10 cellular contexts compared by ENCODE assay signal in genomic region chr7:132930881-132931280, GRCh38.
DNase-seq lines count a peak whose midpoint lies in the region; ATAC-seq, FAIRE-seq and TF ChIP-seq lines count a peak whose summit lies in the region.
"Had no signal": no experiment of that assay in that cellular context is flagged by ENCODE, and none has a peak within 500 bp of the region (broad histone marks: within the 10 kb centered on the region; RNA-seq: fewer than 3 reads in every experiment).

No MANE protein-coding gene starts in this region.

- H3K4me3 ChIP-seq in astrocyte of the spinal cord (ENCODE audit: low read depth, low read length) (no peak overlapping the region), gastrocnemius medialis (no peak overlapping the region)
- H3K4me3 ChIP-seq: Peyer's patch had no signal

- intact Hi-C loops in left colon (cut with DNase I, micrococcal nuclease), result no loop called here
- intact Hi-C loops in gastrocnemius medialis (cut with DNase I; ENCODE audit: low total_unique reads), result no loop called here

- in situ Hi-C loops in astrocyte of the spinal cord (cut with HindIII; ENCODE audit: low sequenced_read_pairs), result no loop called here
- in situ Hi-C loops in gastrocnemius medialis (cut with MboI; ENCODE audit: low sequenced_read_pairs in 4 of 4), result no loop called here

- no peaks in the 10 kb centered on the region for H3K9me3 ChIP-seq in gastrocnemius medialis
- H3K9me3 ChIP-seq: Peyer's patch had no signal

- no peak for TF ChIP-seq POLR2A in gastrocnemius medialis (IDR thresholded peaks at IDR 0.05)

- TF ChIP-seq CTCF in astrocyte of the spinal cord (IDR thresholded peaks at IDR 0.05; ENCODE audit: low read depth, low read length) (peak; percentile 44), gastrocnemius medialis (IDR thresholded peaks at IDR 0.05 in 4 of 5, conservative IDR thresholded peaks at IDR 0.05 in 1 of 5) (peak in 1 of 5 experiments; percentile 19)

- ATAC-seq in left colon (peak; percentile 42), gastrocnemius medialis (no peak), HG03378 (IDR thresholded peaks at IDR 0.05; ENCODE audit: unreplicated experiment) (no peak)
- ATAC-seq: naive thymus-derived CD8-positive, alpha-beta T cell had no signal

- FAIRE-seq in HTR-8/SVneo (lab: Jason Lieb, UNC), result no peak

- no peaks in the 10 kb centered on the region for H3K36me3 ChIP-seq in gastrocnemius medialis
- H3K36me3 ChIP-seq: Peyer's patch had no signal

- DNase-seq in AG08396 (ENCODE audit: low spot score) (peak; percentile 7), HTR-8/SVneo (ENCODE audit: insufficient read length, low spot score) (peak; percentile 4), astrocyte of the spinal cord (ENCODE audit: low read depth, low spot score) (no peak), left colon (no peak), HuH-7.5 (ENCODE audit: low spot score) (no peak), gastrocnemius medialis (no peak)
- DNase-seq in activated CD4-positive, alpha-beta T cell treated with anti-CD3 and anti-CD28 coated beads, Interleukin-2, amount 50 U/mL, for 4 hours, result no peak
- DNase-seq: naive thymus-derived CD8-positive, alpha-beta T cell; Peyer's patch had no signal

- no peak overlapping the region for H3K27ac ChIP-seq in gastrocnemius medialis
- H3K27ac ChIP-seq: Peyer's patch had no signal

- H3K27me3 ChIP-seq in gastrocnemius medialis, result no peaks in the 10 kb centered on the region
- H3K27me3 ChIP-seq: Peyer's patch had no signal

- H3K4me1 ChIP-seq in gastrocnemius medialis, result no peaks in the 10 kb centered on the region
- H3K4me1 ChIP-seq: Peyer's patch had no signal

Comparison
In these comparisons a context has a peak if more than half of its experiments do, and no peak if none do; other contexts are left out.
1. DNase-seq: peak in AG08396 (single experiment) and HTR-8/SVneo (single experiment); none in astrocyte of the spinal cord (single experiment), left colon (0 of 2), HuH-7.5 (single experiment), activated CD4-positive, alpha-beta T cell treated with anti-CD3 and anti-CD28 coated beads, Interleukin-2, amount 50 U/mL, for 4 hours (0 of 2) and gastrocnemius medialis (0 of 2).